ENCODE assay signal across 6 cellular contexts in the genomic region with DNA sequence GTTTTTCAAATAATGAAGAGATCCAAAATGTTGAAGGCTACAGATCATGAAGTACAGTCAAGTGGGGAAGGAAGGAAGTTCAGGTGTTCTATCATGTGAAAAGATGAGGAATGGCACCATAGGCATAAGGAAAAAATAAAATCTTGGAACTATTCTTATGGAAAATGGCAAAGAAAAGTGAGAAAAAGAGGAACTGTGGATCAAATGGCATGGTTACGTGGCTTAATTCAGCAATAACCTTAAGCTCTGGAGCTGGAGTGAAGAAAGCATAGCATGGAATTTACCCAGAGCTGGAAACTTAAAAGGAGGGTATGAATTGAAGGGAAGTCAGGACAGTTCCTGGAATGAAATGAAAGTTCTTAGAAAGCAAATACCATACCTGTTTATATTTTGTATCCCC.
"Had no signal": no experiment of that assay in that cellular context is flagged by ENCODE, and none has a peak within 500 bp of the region (broad histone marks: within the 10 kb centered on the region; RNA-seq: fewer than 3 reads in every experiment).

No MANE protein-coding gene starts in this region.

- H2AFZ ChIP-seq: GM23248 had no signal

- DNase-seq: GM23248, GOT3, H7, IMR-90, KBM-7 had no signal

- H3K4me3 ChIP-seq: GM23248, HAP-1 had no signal

- H3K9me3 ChIP-seq: HAP-1 had no signal

- H3K27ac ChIP-seq: GM23248 had no signal

- H3K9ac ChIP-seq: GM23248 had no signal
